Comparison of ENCODE assay signal across 8 cellular contexts in the genomic region with DNA sequence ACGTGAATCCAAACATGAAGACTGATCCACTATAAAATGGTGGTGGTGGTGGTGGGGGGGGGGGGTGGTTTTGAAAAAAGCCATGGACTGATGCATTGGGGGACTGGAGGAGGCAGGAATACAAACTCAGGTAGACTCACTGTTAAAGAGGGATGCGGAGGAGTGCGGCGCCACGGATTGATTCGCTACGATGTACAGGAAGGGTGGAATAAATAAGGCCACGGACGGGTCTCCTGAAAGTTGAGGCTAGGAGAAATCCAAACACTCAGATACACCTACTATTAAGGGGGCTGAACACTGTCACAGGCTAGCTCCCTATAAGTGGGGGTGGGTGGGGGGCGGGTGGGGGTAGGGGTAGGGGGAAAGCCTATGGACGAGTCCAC. TPM values are rescaled to one million over a fixed set of nuclear protein-coding genes. Genes with fewer than 3 reads are reported as not detected.
DNase-seq lines count a peak whose midpoint lies in the region; ATAC-seq and TF ChIP-seq lines count a peak whose summit lies in the region.

No MANE protein-coding gene starts in this region.

- no peak for DNase-seq in T-helper 1 cell
- DNase-seq in activated CD8-positive, alpha-beta T cell treated with anti-CD3 and anti-CD28 coated beads, Interleukin-2, amount 10 ng/mL, durations not matched to agents 7 days and 5 days = no peak
- no peak for DNase-seq in Ammon's horn (ENCODE audit: low spot score)
- DNase-seq in omental fat pad (ENCODE audit: low spot score) = no peak
- DNase-seq in GDM1 (lab: John Stamatoyannopoulos, UW) = no peak

- H3K9ac ChIP-seq in iPS-20b (ENCODE audit: low read depth, low read length) (peak overlapping the region; percentile 79; the same call in 1 of the 2 replicates), subcutaneous abdominal adipose tissue (ENCODE audit: low read length in 5 of 5) (no peak overlapping the region)

- peak overlapping the region; percentile 93 for H3K4me3 Mint-ChIP-seq in T-helper 1 cell treated with Interleukin-12 subunit alpha and Interleukin-12 subunit beta and Interleukin-4 antibody, amounts not matched to agents 30 μg/mL and 1 μg/mL, for 36 hours
- peak overlapping the region; percentile 90 for H3K4me3 Mint-ChIP-seq in activated CD8-positive, alpha-beta T cell treated with anti-CD3 and anti-CD28 coated beads, Interleukin-2, amount 10 ng/mL, durations not matched to agents 7 days and 5 days

- POLR2A ChIA-PET in activated CD8-positive, alpha-beta T cell treated with anti-CD3 and anti-CD28 coated beads, Interleukin-2, amount 10 ng/mL, durations not matched to agents 7 days and 5 days (lab: Charles Lee) = interaction anchor here (0.6 kb wide), 1 partner anchor 19 kb away, joined by 3 read pairs; no protein-coding TSS in a partner anchor

- H3K9me3 Mint-ChIP-seq in T-helper 1 cell treated with Interleukin-12 subunit alpha and Interleukin-12 subunit beta and Interleukin-4 antibody, amounts not matched to agents 30 μg/mL and 1 μg/mL, for 36 hours = no peaks in the 10 kb centered on the region
- no peaks in the 10 kb centered on the region for H3K9me3 Mint-ChIP-seq in activated CD8-positive, alpha-beta T cell treated with anti-CD3 and anti-CD28 coated beads, Interleukin-2, amount 10 ng/mL, durations not matched to agents 7 days and 5 days (ENCODE audit: insufficient read depth)

- peak overlapping the region; percentile 93 for H3K27ac Mint-ChIP-seq in T-helper 1 cell treated with Interleukin-12 subunit alpha and Interleukin-12 subunit beta and Interleukin-4 antibody, amounts not matched to agents 30 μg/mL and 1 μg/mL, for 36 hours
- H3K27ac Mint-ChIP-seq in activated CD8-positive, alpha-beta T cell treated with anti-CD3 and anti-CD28 coated beads, Interleukin-2, amount 10 ng/mL, durations not matched to agents 7 days and 5 days = peak overlapping the region; percentile 96

- H3K27me3 Mint-ChIP-seq in T-helper 1 cell treated with Interleukin-12 subunit alpha and Interleukin-12 subunit beta and Interleukin-4 antibody, amounts not matched to agents 30 μg/mL and 1 μg/mL, for 36 hours (ENCODE audit: low read depth) = no peaks in the 10 kb centered on the region
- H3K27me3 Mint-ChIP-seq in activated CD8-positive, alpha-beta T cell treated with anti-CD3 and anti-CD28 coated beads, Interleukin-2, amount 10 ng/mL, durations not matched to agents 7 days and 5 days (ENCODE audit: low read depth) = no peaks in the 10 kb centered on the region

- no peaks in the 10 kb centered on the region for H3K27me3 ChIP-seq in iPS-20b (ENCODE audit: insufficient read depth, low read length)
- peaks cover 0 to 3% (median 0%) of the 10 kb centered on the region in 5 donors for H3K27me3 ChIP-seq in subcutaneous abdominal adipose tissue (ENCODE audit: control insufficient read depth in 5 of 5, insufficient read depth in 4 of 5, low read length in 5 of 5)

- H3K9me3 ChIP-seq in iPS-20b (ENCODE audit: insufficient read depth, low read depth, low read length) (no peaks in the 10 kb centered on the region), subcutaneous abdominal adipose tissue (ENCODE audit: control insufficient read depth in 5 of 5, low read length in 5 of 5) (peaks cover 0 to 4% (median 0%) of the 10 kb centered on the region in 5 donors)

- H3K4me1 ChIP-seq in iPS-20b (ENCODE audit: insufficient read depth, low read length) (peaks cover 3% of the 10 kb centered on the region; the same call in 1 of the 2 replicates), subcutaneous abdominal adipose tissue (ENCODE audit: control insufficient read depth in 5 of 5, insufficient read depth in 5 of 5, low read length in 5 of 5) (peaks cover 0 to 20% (median 17%) of the 10 kb centered on the region in 5 donors)

- CTCF ChIA-PET in activated CD8-positive, alpha-beta T cell treated with anti-CD3 and anti-CD28 coated beads, Interleukin-2, amount 10 ng/mL, durations not matched to agents 7 days and 5 days (lab: Charles Lee) = interaction anchor here (2.2 kb wide), 1 partner anchor 19 kb away, joined by 4 read pairs; the partner anchor contains the start of gene CFP

- TF ChIP-seq CTCF in omental fat pad (IDR thresholded peaks at IDR 0.05) = no peak

- peaks cover 11% of the 10 kb centered on the region for H3K36me3 ChIP-seq in iPS-20b (ENCODE audit: insufficient read depth, low read depth, low read length)
- peaks cover 0 to 10% (median 0%) of the 10 kb centered on the region in 5 donors for H3K36me3 ChIP-seq in subcutaneous abdominal adipose tissue (ENCODE audit: control insufficient read depth in 5 of 5, insufficient read depth in 5 of 5, low read length in 5 of 5)

- ATAC-seq in activated CD8-positive, alpha-beta T cell treated with anti-CD3 and anti-CD28 coated beads, Interleukin-2, amount 10 ng/mL, durations not matched to agents 7 days and 5 days = no peak
- no peak for ATAC-seq in omental fat pad (ENCODE audit: low FRiP score)

- no peak overlapping the region for H3K27ac ChIP-seq in iPS-20b (ENCODE audit: low read length)
- no peak overlapping the region for H3K27ac ChIP-seq in subcutaneous abdominal adipose tissue (ENCODE audit: low read depth, low read length)

- H3K4me3 ChIP-seq in iPS-20b (ENCODE audit: low read length) (peak overlapping the region; percentile 76), subcutaneous abdominal adipose tissue (ENCODE audit: low read depth in 1 of 5, low read length in 5 of 5) (peak overlapping the region; percentile 57 to 76 (median 71))

- H3K4me1 Mint-ChIP-seq in T-helper 1 cell treated with Interleukin-12 subunit alpha and Interleukin-12 subunit beta and Interleukin-4 antibody, amounts not matched to agents 30 μg/mL and 1 μg/mL, for 36 hours (ENCODE audit: low read depth) = peaks cover 45% of the 10 kb centered on the region
- peaks cover 61% of the 10 kb centered on the region for H3K4me1 Mint-ChIP-seq in activated CD8-positive, alpha-beta T cell treated with anti-CD3 and anti-CD28 coated beads, Interleukin-2, amount 10 ng/mL, durations not matched to agents 7 days and 5 days (ENCODE audit: low read depth)

- peaks cover 40% of the 10 kb centered on the region for H3K36me3 Mint-ChIP-seq in T-helper 1 cell treated with Interleukin-12 subunit alpha and Interleukin-12 subunit beta and Interleukin-4 antibody, amounts not matched to agents 30 μg/mL and 1 μg/mL, for 36 hours (ENCODE audit: low read depth)
- H3K36me3 Mint-ChIP-seq in activated CD8-positive, alpha-beta T cell treated with anti-CD3 and anti-CD28 coated beads, Interleukin-2, amount 10 ng/mL, durations not matched to agents 7 days and 5 days (ENCODE audit: low read depth) = peaks cover 57% of the 10 kb centered on the region

RNA-seq across cellular contexts. Expression of gene ELK1, which starts 0.6 kb away (rescaled TPM):
- 10 to 100 TPM; 56.9 to 58.7 TPM for total RNA-seq in activated CD8-positive, alpha-beta T cell treated with anti-CD3 and anti-CD28 coated beads, Interleukin-2, amount 10 ng/mL, durations not matched to agents 7 days and 5 days
- 10 to 100 TPM; 22.2 to 35.2 (median 25.9) TPM for total RNA-seq in omental fat pad

RNA-seq across cellular contexts. Expression of gene UXT, which starts 9.2 kb away (rescaled TPM):
- total RNA-seq in activated CD8-positive, alpha-beta T cell treated with anti-CD3 and anti-CD28 coated beads, Interleukin-2, amount 10 ng/mL, durations not matched to agents 7 days and 5 days = 100 to 1,000 TPM; 148 to 156 TPM
- 100 to 1,000 TPM in 2 of 4 donors, 10 to 100 TPM in 2; 91.0 to 126 (median 99.6) TPM for total RNA-seq in omental fat pad

RNA-seq across cellular contexts. Expression of gene CFP, which starts 20.0 kb away (rescaled TPM):
- 10 to 100 TPM; 11.5 to 13.1 TPM for total RNA-seq in activated CD8-positive, alpha-beta T cell treated with anti-CD3 and anti-CD28 coated beads, Interleukin-2, amount 10 ng/mL, durations not matched to agents 7 days and 5 days
- 10 to 100 TPM in 2 of 4 donors, 1 to 10 TPM in 2; 7.4 to 53.9 (median 11.2) TPM for total RNA-seq in omental fat pad

RNA-seq across cellular contexts. Expression of gene SYN1, which starts 30.1 kb away (rescaled TPM):
- total RNA-seq in activated CD8-positive, alpha-beta T cell treated with anti-CD3 and anti-CD28 coated beads, Interleukin-2, amount 10 ng/mL, durations not matched to agents 7 days and 5 days = under 1 TPM; 0.57 to 0.58 TPM
- total RNA-seq in omental fat pad = 1 to 10 TPM in 3 of 4 donors, not detected in 1; 1.0 to 3.1 (median 1.3) TPM
